Comparison of ENCODE assay signal across 9 cellular contexts in genomic region chr2:10305254-10305635, GRCh38. TPM values are rescaled to one million over a fixed set of nuclear protein-coding genes. Genes with fewer than 3 reads are reported as not detected.
DNase-seq lines count a peak whose midpoint lies in the region; ATAC-seq and TF ChIP-seq lines count a peak whose summit lies in the region.
"Had no signal": no experiment of that assay in that cellular context is flagged by ENCODE, and none has a peak within 500 bp of the region (broad histone marks: within the 10 kb centered on the region; RNA-seq: fewer than 3 reads in every experiment).

No MANE protein-coding gene starts in this region.

- H3K27ac ChIP-seq in HEK293 (ENCODE audit: extremely low read depth, low read depth, low read length) (no peak overlapping the region), SK-N-MC (no peak overlapping the region), duodenal mucosa (ENCODE audit: low read depth, low read length) (no peak overlapping the region)

- peak overlapping the region; percentile 92 for H3K4me2 ChIP-seq in skeletal muscle satellite cell (ENCODE audit: low read length)

- H3K9ac ChIP-seq in SK-N-MC (ENCODE audit: insufficient read length) (no peak overlapping the region), duodenal mucosa (ENCODE audit: low read depth in 1 of 2, low read length in 2 of 2) (peak overlapping the region; percentile 35 to 78), skeletal muscle satellite cell (ENCODE audit: low read depth, low read length) (peak overlapping the region; percentile 84)

- DNase-seq in SK-N-MC (ENCODE audit: low read depth, low spot score) (no peak), HPDE6-E6E7 (ENCODE audit: extremely low spot score) (no peak), H7 (no peak)
- DNase-seq: hippocampal formation had no signal

- H3K4me3 ChIP-seq in HEK293 (ENCODE audit: low read depth, low read length) (no peak overlapping the region), SK-N-MC (peak overlapping the region; percentile 17; the same call in 1 of the 2 replicates), duodenal mucosa (ENCODE audit: low read depth in 1 of 2, low read length in 2 of 2) (peak overlapping the region; percentile 84 to 96), skeletal muscle satellite cell (ENCODE audit: low read length) (peak overlapping the region; percentile 96), H7 (ENCODE audit: insufficient read depth, low read depth, low read length) (no peak overlapping the region)

- POLR2A ChIA-PET in HEK293 (lab: Yijun Ruan, JAX) = no interaction called here

- H3K27me3 ChIP-seq in duodenal mucosa (ENCODE audit: control insufficient read depth in 1 of 2, insufficient read depth in 2 of 2, low read length in 2 of 2) = no peaks in the 10 kb centered on the region
- H3K27me3 ChIP-seq in skeletal muscle satellite cell (ENCODE audit: control insufficient read depth, insufficient read depth, low read length) = no peaks in the 10 kb centered on the region
- H3K27me3 ChIP-seq in H7 (ENCODE audit: control insufficient read depth, insufficient read depth, low read length) = peaks cover 28% of the 10 kb centered on the region

- H3K9me3 ChIP-seq in HEK293 (ENCODE audit: control insufficient read depth, insufficient read depth, low read depth, low read length) (no peaks in the 10 kb centered on the region), SK-N-MC (ENCODE audit: low read depth, low read length) (no peaks in the 10 kb centered on the region), duodenal mucosa (ENCODE audit: control insufficient read depth in 1 of 2, low read length in 2 of 2) (no peaks in the 10 kb centered on the region), skeletal muscle satellite cell (replicated peaks; ENCODE audit: low read length) (no peaks in the 10 kb centered on the region)

- no peak for TF ChIP-seq CTCF in HEK293 (tag by site-specific recombination; IDR thresholded peaks at IDR 0.05)

- H3K4me1 ChIP-seq in HEK293 (ENCODE audit: control insufficient read depth, insufficient read depth, low read length) = 0 out of 2 replicates have a peak, but pooled peaks cover 4% of the 10 kb centered on the region
- H3K4me1 ChIP-seq in duodenal mucosa (ENCODE audit: control insufficient read depth in 1 of 2, insufficient read depth in 2 of 2, low read length in 2 of 2) = peaks cover 49 to 54% of the 10 kb centered on the region in 2 donors
- H3K4me1 ChIP-seq in skeletal muscle satellite cell (ENCODE audit: control insufficient read depth, insufficient read depth, low read length) = peaks cover 14% of the 10 kb centered on the region

- H3K36me3 ChIP-seq in HEK293 (ENCODE audit: control insufficient read depth in 2 of 2, insufficient read depth in 1 of 2, low read length in 2 of 2) = no peaks in the 10 kb centered on the region
- H3K36me3 ChIP-seq in SK-N-MC (ENCODE audit: insufficient read depth, low read length) = no peaks in the 10 kb centered on the region
- H3K36me3 ChIP-seq in duodenal mucosa (ENCODE audit: control insufficient read depth in 1 of 2, insufficient read depth in 2 of 2, low read length in 2 of 2) = no peaks in the 10 kb centered on the region
- H3K36me3 ChIP-seq in skeletal muscle satellite cell (ENCODE audit: insufficient read depth, low read length) = peaks cover 3% of the 10 kb centered on the region
- H3K36me3 ChIP-seq in H7 (replicated peaks; ENCODE audit: control insufficient read depth, insufficient read depth, low read length) = no peaks in the 10 kb centered on the region

- no peak for ATAC-seq in GM18873 (IDR thresholded peaks at IDR 0.05; ENCODE audit: low FRiP score, unreplicated experiment)
- ATAC-seq in HG03175 (IDR thresholded peaks at IDR 0.05; ENCODE audit: unreplicated experiment) = no peak

- CTCF ChIA-PET in HEK293 (lab: Yijun Ruan, JAX) = interaction anchor here (0.7 to 1.3 kb wide), 3 partner anchors 10 to 142 kb away, joined by 3 read pairs; no protein-coding TSS in a partner anchor

TF ChIP-seq in HEK293, 187 proteins besides CTCF, POLR2A, EP300 and RAD21:
- no peak for TF ChIP-seq ZNF366 (tag by site-specific recombination; conservative IDR thresholded peaks at IDR 0.05)
- no peak for TF ChIP-seq ZBTB11 (tag by site-specific recombination; conservative IDR thresholded peaks at IDR 0.05; ENCODE audit: low read depth)
- TF ChIP-seq, protein P1, sequence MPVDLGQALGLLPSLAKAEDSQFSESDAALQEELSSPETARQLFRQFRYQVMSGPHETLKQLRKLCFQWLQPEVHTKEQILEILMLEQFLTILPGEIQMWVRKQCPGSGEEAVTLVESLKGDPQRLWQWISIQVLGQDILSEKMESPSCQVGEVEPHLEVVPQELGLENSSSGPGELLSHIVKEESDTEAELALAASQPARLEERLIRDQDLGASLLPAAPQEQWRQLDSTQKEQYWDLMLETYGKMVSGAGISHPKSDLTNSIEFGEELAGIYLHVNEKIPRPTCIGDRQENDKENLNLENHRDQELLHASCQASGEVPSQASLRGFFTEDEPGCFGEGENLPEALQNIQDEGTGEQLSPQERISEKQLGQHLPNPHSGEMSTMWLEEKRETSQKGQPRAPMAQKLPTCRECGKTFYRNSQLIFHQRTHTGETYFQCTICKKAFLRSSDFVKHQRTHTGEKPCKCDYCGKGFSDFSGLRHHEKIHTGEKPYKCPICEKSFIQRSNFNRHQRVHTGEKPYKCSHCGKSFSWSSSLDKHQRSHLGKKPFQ (tag by site-specific recombination; IDR thresholded peaks at IDR 0.05) = no peak
- TF ChIP-seq ZNF274 (IDR thresholded peaks at IDR 0.05; ENCODE audit: low read length) = no peak
- no peak for TF ChIP-seq ZNF274 (tag by site-specific recombination; IDR thresholded peaks at IDR 0.05; ENCODE audit: borderline replicate concordance)
- TF ChIP-seq ZNF610 (tag by site-specific recombination; IDR thresholded peaks at IDR 0.05; ENCODE audit: borderline replicate concordance) = no peak
- no peak for TF ChIP-seq ZNF423 (tag by site-specific recombination; IDR thresholded peaks at IDR 0.05)
- TF ChIP-seq ZNF747 (tag by site-specific recombination; IDR thresholded peaks at IDR 0.05) = no peak
- no peak for TF ChIP-seq ZNF488 (tag by site-specific recombination; IDR thresholded peaks at IDR 0.05)
- peak; percentile 53; the same call in 1 of the 2 replicates for TF ChIP-seq SP7 (tag by site-specific recombination; IDR thresholded peaks at IDR 0.05)
- TF ChIP-seq ZNF335 (tag by site-specific recombination; conservative IDR thresholded peaks at IDR 0.05) = 0 out of 2 replicates have a peak, but pooled peaks have one; percentile 43
- no peak for TF ChIP-seq ZNF555 (tag by site-specific recombination; conservative IDR thresholded peaks at IDR 0.05)

RNA-seq across cellular contexts. Expression of gene HPCAL1, which starts 2.5 kb away (rescaled TPM):
- 24.2 and 28.4 TPM in 2 replicates for total RNA-seq in skeletal muscle satellite cell (2012; rRNA removed)
- total RNA-seq in H7 (2014; rRNA removed; shearing (Covaris generic)) = 21.8 and 22.0 TPM in 2 replicates

Comparison
In these comparisons a context has a peak if more than half of its experiments do, and no peak if none do; other contexts are left out.
1. H3K4me3 ChIP-seq: peak in SK-N-MC (single experiment), duodenal mucosa (2 of 2) and skeletal muscle satellite cell (single experiment); none in HEK293 (single experiment) and H7 (single experiment).